In genomic region chr3:66808891-66809578, GRCh38 we compare ENCODE assay signal across 1 cellular context.
TF ChIP-seq lines count a peak whose summit lies in the region.

No MANE protein-coding gene starts in this region.

TF ChIP-seq in HepG2, 621 proteins besides CTCF, POLR2A, EP300 and RAD21 (continued from another document and continues in another):
- TF ChIP-seq, protein P1, sequence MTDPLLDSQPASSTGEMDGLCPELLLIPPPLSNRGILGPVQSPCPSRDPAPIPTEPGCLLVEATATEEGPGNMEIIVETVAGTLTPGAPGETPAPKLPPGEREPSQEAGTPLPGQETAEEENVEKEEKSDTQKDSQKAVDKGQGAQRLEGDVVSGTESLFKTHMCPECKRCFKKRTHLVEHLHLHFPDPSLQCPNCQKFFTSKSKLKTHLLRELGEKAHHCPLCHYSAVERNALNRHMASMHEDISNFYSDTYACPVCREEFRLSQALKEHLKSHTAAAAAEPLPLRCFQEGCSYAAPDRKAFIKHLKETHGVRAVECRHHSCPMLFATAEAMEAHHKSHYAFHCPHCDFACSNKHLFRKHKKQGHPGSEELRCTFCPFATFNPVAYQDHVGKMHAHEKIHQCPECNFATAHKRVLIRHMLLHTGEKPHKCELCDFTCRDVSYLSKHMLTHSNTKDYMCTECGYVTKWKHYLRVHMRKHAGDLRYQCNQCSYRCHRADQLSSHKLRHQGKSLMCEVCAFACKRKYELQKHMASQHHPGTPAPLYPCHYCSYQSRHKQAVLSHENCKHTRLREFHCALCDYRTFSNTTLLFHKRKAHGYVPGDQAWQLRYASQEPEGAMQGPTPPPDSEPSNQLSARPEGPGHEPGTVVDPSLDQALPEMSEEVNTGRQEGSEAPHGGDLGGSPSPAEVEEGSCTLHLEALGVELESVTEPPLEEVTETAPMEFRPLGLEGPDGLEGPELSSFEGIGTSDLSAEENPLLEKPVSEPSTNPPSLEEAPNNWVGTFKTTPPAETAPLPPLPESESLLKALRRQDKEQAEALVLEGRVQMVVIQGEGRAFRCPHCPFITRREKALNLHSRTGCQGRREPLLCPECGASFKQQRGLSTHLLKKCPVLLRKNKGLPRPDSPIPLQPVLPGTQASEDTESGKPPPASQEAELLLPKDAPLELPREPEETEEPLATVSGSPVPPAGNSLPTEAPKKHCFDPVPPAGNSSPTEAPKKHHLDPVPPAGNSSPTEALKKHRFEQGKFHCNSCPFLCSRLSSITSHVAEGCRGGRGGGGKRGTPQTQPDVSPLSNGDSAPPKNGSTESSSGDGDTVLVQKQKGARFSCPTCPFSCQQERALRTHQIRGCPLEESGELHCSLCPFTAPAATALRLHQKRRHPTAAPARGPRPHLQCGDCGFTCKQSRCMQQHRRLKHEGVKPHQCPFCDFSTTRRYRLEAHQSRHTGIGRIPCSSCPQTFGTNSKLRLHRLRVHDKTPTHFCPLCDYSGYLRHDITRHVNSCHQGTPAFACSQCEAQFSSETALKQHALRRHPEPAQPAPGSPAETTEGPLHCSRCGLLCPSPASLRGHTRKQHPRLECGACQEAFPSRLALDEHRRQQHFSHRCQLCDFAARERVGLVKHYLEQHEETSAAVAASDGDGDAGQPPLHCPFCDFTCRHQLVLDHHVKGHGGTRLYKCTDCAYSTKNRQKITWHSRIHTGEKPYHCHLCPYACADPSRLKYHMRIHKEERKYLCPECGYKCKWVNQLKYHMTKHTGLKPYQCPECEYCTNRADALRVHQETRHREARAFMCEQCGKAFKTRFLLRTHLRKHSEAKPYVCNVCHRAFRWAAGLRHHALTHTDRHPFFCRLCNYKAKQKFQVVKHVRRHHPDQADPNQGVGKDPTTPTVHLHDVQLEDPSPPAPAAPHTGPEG (CRISPR knock-in tag; IDR thresholded peaks at IDR 0.05) = 0 out of 2 replicates have a peak, but pooled peaks have one; percentile 32
- peak; percentile 55; the same call in 1 of the 2 replicates for TF ChIP-seq THRA (CRISPR knock-in tag; IDR thresholded peaks at IDR 0.05; ENCODE audit: borderline replicate concordance)
- TF ChIP-seq, protein P2, sequence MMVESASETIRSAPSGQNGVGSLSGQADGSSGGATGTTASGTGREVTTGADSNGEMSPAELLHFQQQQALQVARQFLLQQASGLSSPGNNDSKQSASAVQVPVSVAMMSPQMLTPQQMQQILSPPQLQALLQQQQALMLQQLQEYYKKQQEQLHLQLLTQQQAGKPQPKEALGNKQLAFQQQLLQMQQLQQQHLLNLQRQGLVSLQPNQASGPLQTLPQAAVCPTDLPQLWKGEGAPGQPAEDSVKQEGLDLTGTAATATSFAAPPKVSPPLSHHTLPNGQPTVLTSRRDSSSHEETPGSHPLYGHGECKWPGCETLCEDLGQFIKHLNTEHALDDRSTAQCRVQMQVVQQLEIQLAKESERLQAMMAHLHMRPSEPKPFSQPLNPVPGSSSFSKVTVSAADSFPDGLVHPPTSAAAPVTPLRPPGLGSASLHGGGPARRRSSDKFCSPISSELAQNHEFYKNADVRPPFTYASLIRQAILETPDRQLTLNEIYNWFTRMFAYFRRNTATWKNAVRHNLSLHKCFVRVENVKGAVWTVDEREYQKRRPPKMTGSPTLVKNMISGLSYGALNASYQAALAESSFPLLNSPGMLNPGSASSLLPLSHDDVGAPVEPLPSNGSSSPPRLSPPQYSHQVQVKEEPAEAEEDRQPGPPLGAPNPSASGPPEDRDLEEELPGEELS (CRISPR knock-in tag; IDR thresholded peaks at IDR 0.05) = no peak
- TF ChIP-seq ZFP90 (CRISPR knock-in tag; IDR thresholded peaks at IDR 0.05; ENCODE audit: borderline replicate concordance) = no peak
- TF ChIP-seq KLF6 (CRISPR knock-in tag; IDR thresholded peaks at IDR 0.05) = no peak
- TF ChIP-seq SNAI1 (CRISPR knock-in tag; IDR thresholded peaks at IDR 0.05; ENCODE audit: borderline replicate concordance) = no peak
- peak; percentile 42; the same call in 1 of the 2 replicates for TF ChIP-seq PPARG (CRISPR knock-in tag; conservative IDR thresholded peaks at IDR 0.05)
- TF ChIP-seq, protein P3, sequence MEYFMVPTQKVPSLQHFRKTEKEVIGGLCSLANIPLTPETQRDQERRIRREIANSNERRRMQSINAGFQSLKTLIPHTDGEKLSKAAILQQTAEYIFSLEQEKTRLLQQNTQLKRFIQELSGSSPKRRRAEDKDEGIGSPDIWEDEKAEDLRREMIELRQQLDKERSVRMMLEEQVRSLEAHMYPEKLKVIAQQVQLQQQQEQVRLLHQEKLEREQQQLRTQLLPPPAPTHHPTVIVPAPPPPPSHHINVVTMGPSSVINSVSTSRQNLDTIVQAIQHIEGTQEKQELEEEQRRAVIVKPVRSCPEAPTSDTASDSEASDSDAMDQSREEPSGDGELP (IDR thresholded peaks at IDR 0.05; ENCODE audit: borderline replicate concordance, low read depth) = peak; percentile 28; the same call in 1 of the 2 replicates
- TF ChIP-seq KDM5A (IDR thresholded peaks at IDR 0.05; ENCODE audit: borderline replicate concordance, low read length) = no peak
- peak; percentile 69; the same call in 1 of the 2 replicates for TF ChIP-seq GFI1 (CRISPR knock-in tag; IDR thresholded peaks at IDR 0.05; ENCODE audit: borderline replicate concordance)
- TF ChIP-seq MEIS2 (CRISPR knock-in tag; IDR thresholded peaks at IDR 0.05) = peak; percentile 50; the same call in 1 of the 2 replicates
- TF ChIP-seq, protein P4, sequence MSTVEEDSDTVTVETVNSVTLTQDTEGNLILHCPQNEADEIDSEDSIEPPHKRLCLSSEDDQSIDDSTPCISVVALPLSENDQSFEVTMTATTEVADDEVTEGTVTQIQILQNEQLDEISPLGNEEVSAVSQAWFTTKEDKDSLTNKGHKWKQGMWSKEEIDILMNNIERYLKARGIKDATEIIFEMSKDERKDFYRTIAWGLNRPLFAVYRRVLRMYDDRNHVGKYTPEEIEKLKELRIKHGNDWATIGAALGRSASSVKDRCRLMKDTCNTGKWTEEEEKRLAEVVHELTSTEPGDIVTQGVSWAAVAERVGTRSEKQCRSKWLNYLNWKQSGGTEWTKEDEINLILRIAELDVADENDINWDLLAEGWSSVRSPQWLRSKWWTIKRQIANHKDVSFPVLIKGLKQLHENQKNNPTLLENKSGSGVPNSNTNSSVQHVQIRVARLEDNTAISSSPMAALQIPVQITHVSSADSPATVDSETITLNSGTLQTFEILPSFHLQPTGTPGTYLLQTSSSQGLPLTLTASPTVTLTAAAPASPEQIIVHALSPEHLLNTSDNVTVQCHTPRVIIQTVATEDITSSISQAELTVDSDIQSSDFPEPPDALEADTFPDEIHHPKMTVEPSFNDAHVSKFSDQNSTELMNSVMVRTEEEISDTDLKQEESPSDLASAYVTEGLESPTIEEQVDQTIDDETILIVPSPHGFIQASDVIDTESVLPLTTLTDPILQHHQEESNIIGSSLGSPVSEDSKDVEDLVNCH (CRISPR knock-in tag; IDR thresholded peaks at IDR 0.05) = no peak
- peak; percentile 63; the same call in 1 of the 2 replicates for TF ChIP-seq STAT6 (CRISPR knock-in tag; IDR thresholded peaks at IDR 0.05; ENCODE audit: borderline replicate concordance)
- TF ChIP-seq, protein P5, sequence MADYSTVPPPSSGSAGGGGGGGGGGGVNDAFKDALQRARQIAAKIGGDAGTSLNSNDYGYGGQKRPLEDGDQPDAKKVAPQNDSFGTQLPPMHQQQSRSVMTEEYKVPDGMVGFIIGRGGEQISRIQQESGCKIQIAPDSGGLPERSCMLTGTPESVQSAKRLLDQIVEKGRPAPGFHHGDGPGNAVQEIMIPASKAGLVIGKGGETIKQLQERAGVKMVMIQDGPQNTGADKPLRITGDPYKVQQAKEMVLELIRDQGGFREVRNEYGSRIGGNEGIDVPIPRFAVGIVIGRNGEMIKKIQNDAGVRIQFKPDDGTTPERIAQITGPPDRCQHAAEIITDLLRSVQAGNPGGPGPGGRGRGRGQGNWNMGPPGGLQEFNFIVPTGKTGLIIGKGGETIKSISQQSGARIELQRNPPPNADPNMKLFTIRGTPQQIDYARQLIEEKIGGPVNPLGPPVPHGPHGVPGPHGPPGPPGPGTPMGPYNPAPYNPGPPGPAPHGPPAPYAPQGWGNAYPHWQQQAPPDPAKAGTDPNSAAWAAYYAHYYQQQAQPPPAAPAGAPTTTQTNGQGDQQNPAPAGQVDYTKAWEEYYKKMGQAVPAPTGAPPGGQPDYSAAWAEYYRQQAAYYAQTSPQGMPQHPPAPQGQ (CRISPR knock-in tag; IDR thresholded peaks at IDR 0.05; ENCODE audit: borderline replicate concordance) = no peak
- no peak for TF ChIP-seq ZNF780A (CRISPR knock-in tag; IDR thresholded peaks at IDR 0.05)
- TF ChIP-seq IRF2 (CRISPR knock-in tag; IDR thresholded peaks at IDR 0.05) = peak; percentile 34; the same call in 1 of the 2 replicates
- TF ChIP-seq ZNF589 (CRISPR knock-in tag; conservative IDR thresholded peaks at IDR 0.05) = no peak
- no peak for TF ChIP-seq TIGD3 (CRISPR knock-in tag; IDR thresholded peaks at IDR 0.05; ENCODE audit: borderline replicate concordance)
- peak; percentile 78 for TF ChIP-seq DPF2 (CRISPR knock-in tag; IDR thresholded peaks at IDR 0.05; ENCODE audit: borderline replicate concordance, low read depth)
- no peak for TF ChIP-seq ETV5 (CRISPR knock-in tag; IDR thresholded peaks at IDR 0.05; ENCODE audit: borderline replicate concordance)
- no peak for TF ChIP-seq NR3C1 (CRISPR knock-in tag; IDR thresholded peaks at IDR 0.05)
- TF ChIP-seq SOX6 (IDR thresholded peaks at IDR 0.05) = no peak
- TF ChIP-seq SOX6 (CRISPR knock-in tag; IDR thresholded peaks at IDR 0.05) = peak; percentile 86
- TF ChIP-seq ZBTB37 (CRISPR knock-in tag; IDR thresholded peaks at IDR 0.05) = peak; percentile 82; the same call in 1 of the 2 replicates
- TF ChIP-seq, protein P6, sequence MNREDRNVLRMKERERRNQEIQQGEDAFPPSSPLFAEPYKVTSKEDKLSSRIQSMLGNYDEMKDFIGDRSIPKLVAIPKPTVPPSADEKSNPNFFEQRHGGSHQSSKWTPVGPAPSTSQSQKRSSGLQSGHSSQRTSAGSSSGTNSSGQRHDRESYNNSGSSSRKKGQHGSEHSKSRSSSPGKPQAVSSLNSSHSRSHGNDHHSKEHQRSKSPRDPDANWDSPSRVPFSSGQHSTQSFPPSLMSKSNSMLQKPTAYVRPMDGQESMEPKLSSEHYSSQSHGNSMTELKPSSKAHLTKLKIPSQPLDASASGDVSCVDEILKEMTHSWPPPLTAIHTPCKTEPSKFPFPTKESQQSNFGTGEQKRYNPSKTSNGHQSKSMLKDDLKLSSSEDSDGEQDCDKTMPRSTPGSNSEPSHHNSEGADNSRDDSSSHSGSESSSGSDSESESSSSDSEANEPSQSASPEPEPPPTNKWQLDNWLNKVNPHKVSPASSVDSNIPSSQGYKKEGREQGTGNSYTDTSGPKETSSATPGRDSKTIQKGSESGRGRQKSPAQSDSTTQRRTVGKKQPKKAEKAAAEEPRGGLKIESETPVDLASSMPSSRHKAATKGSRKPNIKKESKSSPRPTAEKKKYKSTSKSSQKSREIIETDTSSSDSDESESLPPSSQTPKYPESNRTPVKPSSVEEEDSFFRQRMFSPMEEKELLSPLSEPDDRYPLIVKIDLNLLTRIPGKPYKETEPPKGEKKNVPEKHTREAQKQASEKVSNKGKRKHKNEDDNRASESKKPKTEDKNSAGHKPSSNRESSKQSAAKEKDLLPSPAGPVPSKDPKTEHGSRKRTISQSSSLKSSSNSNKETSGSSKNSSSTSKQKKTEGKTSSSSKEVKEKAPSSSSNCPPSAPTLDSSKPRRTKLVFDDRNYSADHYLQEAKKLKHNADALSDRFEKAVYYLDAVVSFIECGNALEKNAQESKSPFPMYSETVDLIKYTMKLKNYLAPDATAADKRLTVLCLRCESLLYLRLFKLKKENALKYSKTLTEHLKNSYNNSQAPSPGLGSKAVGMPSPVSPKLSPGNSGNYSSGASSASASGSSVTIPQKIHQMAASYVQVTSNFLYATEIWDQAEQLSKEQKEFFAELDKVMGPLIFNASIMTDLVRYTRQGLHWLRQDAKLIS (CRISPR knock-in tag; IDR thresholded peaks at IDR 0.05) = no peak
- TF ChIP-seq ZNF224 (CRISPR knock-in tag; IDR thresholded peaks at IDR 0.05) = no peak
